4 cellular contexts compared by ENCODE assay signal in genomic region chr19:35286116-35286515, GRCh38. TPM values are rescaled to one million over a fixed set of nuclear protein-coding genes. Genes with fewer than 3 reads are reported as not detected.
"Had no signal": no experiment of that assay in that cellular context is flagged by ENCODE, and none has a peak within 500 bp of the region (broad histone marks: within the 10 kb centered on the region; RNA-seq: fewer than 3 reads in every experiment).

No MANE protein-coding gene starts in this region.

RNA-seq across cellular contexts. Expression of gene HAMP, which starts 3.8 kb away (rescaled TPM):
- total RNA-seq: HT1080, LHCN-M2, MCF 10A, NCI-H460 had no signal

RNA-seq across cellular contexts. Expression of gene MAG, which starts 5.8 kb away (rescaled TPM):
- total RNA-seq: HT1080, LHCN-M2, MCF 10A, NCI-H460 had no signal

RNA-seq across cellular contexts. Expression of gene CD22, which starts 42.9 kb away (rescaled TPM):
- total RNA-seq: NCI-H460 had no signal
